In the genomic region with DNA sequence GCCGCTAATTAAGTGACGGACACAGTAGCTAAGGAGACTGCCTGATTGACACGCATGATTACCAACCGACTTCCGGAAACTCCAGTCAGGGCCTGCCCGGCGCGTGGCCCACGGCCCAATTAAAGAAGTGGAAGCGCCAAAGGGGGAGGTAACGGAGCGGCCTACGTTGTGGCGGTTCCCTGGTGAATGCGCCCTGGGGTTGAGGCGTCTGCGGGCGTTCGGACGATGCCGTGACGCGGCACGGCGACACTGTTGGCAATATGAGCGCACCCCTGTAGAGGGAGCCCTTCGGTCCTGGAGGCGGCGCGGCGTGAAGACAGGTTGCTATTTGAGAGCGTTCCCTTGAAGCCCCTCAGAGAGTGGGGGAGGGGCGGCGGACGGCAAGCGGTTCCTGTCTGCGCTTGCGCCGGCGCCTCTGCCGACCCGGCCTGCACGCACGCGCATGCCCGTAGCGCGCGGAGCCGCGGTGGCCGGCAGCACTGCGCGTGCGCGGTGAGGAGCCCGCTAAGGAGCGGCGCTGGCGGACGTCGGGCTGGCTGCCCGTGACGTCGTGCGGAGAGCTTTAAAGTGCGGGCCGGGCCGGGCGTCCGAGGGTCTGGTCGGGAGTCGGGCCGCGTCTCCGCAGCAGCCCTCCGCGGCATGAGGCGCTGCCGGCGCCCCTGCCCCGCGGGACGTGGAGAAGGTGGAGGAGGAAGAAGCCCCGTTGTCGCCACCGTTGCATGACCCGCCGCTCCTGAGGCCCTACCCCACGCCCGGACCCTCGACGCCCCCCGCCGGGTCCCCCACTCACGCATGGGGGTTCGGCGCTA, we compare ENCODE assay signal across 8 cellular contexts. TPM values are rescaled to one million over a fixed set of nuclear protein-coding genes. Genes with fewer than 3 reads are reported as not detected.
DNase-seq lines count a peak whose midpoint lies in the region; ATAC-seq lines count a peak whose summit lies in the region.

TSS of gene ALKBH5 (plus strand) at position 495 of the 809 bp plus-strand sequence. CDS start 416 bp downstream, outside the sequence.

- CTCF ChIA-PET in activated CD8-positive, alpha-beta memory T cell treated with anti-CD3 and anti-CD28 coated beads, Interleukin-2, amount 10 ng/mL, durations not matched to agents 7 days and 5 days (lab: Charles Lee): interaction anchor here (0.9 to 2.8 kb wide), 6 partner anchors 8 to 1004 kb away, joined by 3 to 8 read pairs (median 4); no protein-coding TSS in a partner anchor

- peaks cover 28% of the 10 kb centered on the region for H3K36me3 ChIP-seq in HUES48 (ENCODE audit: control insufficient read depth, insufficient read depth, low read length)
- H3K36me3 ChIP-seq in NT2/D1 (ENCODE audit: insufficient read depth, insufficient read length, low read length): peaks cover 32% of the 10 kb centered on the region
- H3K36me3 ChIP-seq in endocrine pancreas (ENCODE audit: control insufficient read depth, insufficient read depth, low read length): peaks cover 1% of the 10 kb centered on the region
- peaks cover 9 to 13% of the 10 kb centered on the region in 2 experiments for H3K36me3 ChIP-seq in mesenchymal stem cell (ENCODE audit: control insufficient read depth in 1 of 2, insufficient read depth in 2 of 2, low read depth in 1 of 2, low read length in 2 of 2)

- H4K8ac ChIP-seq in mesenchymal stem cell (ENCODE audit: low read length): peak within 1 kb of the TSS; percentile 96

- H3K4me3 Mint-ChIP-seq in activated CD8-positive, alpha-beta memory T cell treated with anti-CD3 and anti-CD28 coated beads, Interleukin-2, amount 10 ng/mL, durations not matched to agents 7 days and 5 days: peak within 1 kb of the TSS; percentile 90

- H3K27me3 ChIP-seq in HUES48 (ENCODE audit: control insufficient read depth, insufficient read depth, low read length) (no peaks in the 10 kb centered on the region), NT2/D1 (ENCODE audit: insufficient read depth, insufficient read length) (no peaks in the 10 kb centered on the region), endocrine pancreas (ENCODE audit: control insufficient read depth, insufficient read depth, low read length) (no peaks in the 10 kb centered on the region), mesenchymal stem cell (ENCODE audit: control insufficient read depth in 1 of 2, insufficient read depth in 1 of 2, low read length in 2 of 2) (no peaks in the 10 kb centered on the region)

- ATAC-seq in GM21390 (IDR thresholded peaks at IDR 0.05; ENCODE audit: unreplicated experiment): peak; percentile 70
- ATAC-seq in activated CD8-positive, alpha-beta memory T cell treated with anti-CD3 and anti-CD28 coated beads, Interleukin-2, amount 10 ng/mL, durations not matched to agents 7 days and 5 days: peak; percentile 87

- peak within 1 kb of the TSS; percentile 100 for H3K27ac ChIP-seq in HUES48 (ENCODE audit: low read depth, low read length)
- peak within 1 kb of the TSS; percentile 99 for H3K27ac ChIP-seq in mesenchymal stem cell (ENCODE audit: low read length, poor library complexity, severe bottlenecking)

- peak within 1 kb of the TSS; percentile 98 for H2BK5ac ChIP-seq in mesenchymal stem cell (ENCODE audit: low read depth, low read length, poor library complexity, severe bottlenecking)

- H3K27ac Mint-ChIP-seq in activated CD8-positive, alpha-beta memory T cell treated with anti-CD3 and anti-CD28 coated beads, Interleukin-2, amount 10 ng/mL, durations not matched to agents 7 days and 5 days: peak within 1 kb of the TSS; percentile 97

- H3K4me1 ChIP-seq in HUES48 (ENCODE audit: control insufficient read depth, insufficient read depth, low read length) (peaks cover 25% of the 10 kb centered on the region), NT2/D1 (ENCODE audit: insufficient read depth, insufficient read length) (peaks cover 5% of the 10 kb centered on the region), endocrine pancreas (ENCODE audit: control insufficient read depth, insufficient read depth, low read length) (peaks cover 6% of the 10 kb centered on the region), mesenchymal stem cell (ENCODE audit: control insufficient read depth, insufficient read depth, low read depth, low read length) (peaks cover 31% of the 10 kb centered on the region)

- peak within 1 kb of the TSS; percentile 87 for H2AFZ ChIP-seq in mesenchymal stem cell (ENCODE audit: low read depth, low read length)

- H3K4ac ChIP-seq in mesenchymal stem cell (ENCODE audit: low read depth in 1 of 2, low read length in 2 of 2): peak within 1 kb of the TSS; percentile 84 to 97

- H3K9me3 Mint-ChIP-seq in activated CD8-positive, alpha-beta memory T cell treated with anti-CD3 and anti-CD28 coated beads, Interleukin-2, amount 10 ng/mL, durations not matched to agents 7 days and 5 days (ENCODE audit: low read depth): no peaks in the 10 kb centered on the region

- no peak within 1 kb of the TSS for H2AK5ac ChIP-seq in mesenchymal stem cell (ENCODE audit: low read length, severe bottlenecking)

- H2BK15ac ChIP-seq in mesenchymal stem cell (ENCODE audit: low read depth, poor library complexity, severe bottlenecking): peak within 1 kb of the TSS; percentile 95

- H3K79me1 ChIP-seq in mesenchymal stem cell (replicated peaks; ENCODE audit: low read length, poor library complexity, severe bottlenecking): peaks cover 2% of the 10 kb centered on the region

- H2BK120ac ChIP-seq in mesenchymal stem cell (ENCODE audit: low read depth, low read length): peak within 1 kb of the TSS; percentile 96

- H3K14ac ChIP-seq in mesenchymal stem cell (ENCODE audit: low read length in 2 of 2): peak within 1 kb of the TSS in 1 of 2 experiments; percentile 88

- H3K9me3 ChIP-seq in HUES48 (ENCODE audit: control insufficient read depth, insufficient read depth, low read length) (no peaks in the 10 kb centered on the region), NT2/D1 (ENCODE audit: insufficient read depth, low read length) (no peaks in the 10 kb centered on the region), endocrine pancreas (ENCODE audit: control insufficient read depth, low read length) (no peaks in the 10 kb centered on the region), mesenchymal stem cell (ENCODE audit: control insufficient read depth, low read length) (no peaks in the 10 kb centered on the region)

- H3K23ac ChIP-seq in mesenchymal stem cell (ENCODE audit: low read length in 2 of 2): peak within 1 kb of the TSS in 1 of 2 experiments; percentile 95

- DNase-seq in D341Med (ENCODE audit: low spot score) (peak; percentile 97), NT2/D1 (ENCODE audit: low read depth, low spot score) (peak; percentile 95), mesenchymal stem cell (peak; percentile 100)
- DNase-seq in activated CD8-positive, alpha-beta memory T cell treated with anti-CD3 and anti-CD28 coated beads, Interleukin-2, amount 10 ng/mL, durations not matched to agents 7 days and 5 days: peak; percentile 99
- DNase-seq in stimulated activated CD8-positive, alpha-beta memory T cell treated with anti-CD3 and anti-CD28 coated beads, Interleukin-12 subunit alpha, Interleukin-12 subunit beta, amount 100 ng/mL, for 4 hours (ENCODE audit: low read depth): peak; percentile 97

- peak within 1 kb of the TSS; percentile 98 for H4K91ac ChIP-seq in mesenchymal stem cell (ENCODE audit: low read length)

- no peaks in the 10 kb centered on the region for H3K27me3 Mint-ChIP-seq in activated CD8-positive, alpha-beta memory T cell treated with anti-CD3 and anti-CD28 coated beads, Interleukin-2, amount 10 ng/mL, durations not matched to agents 7 days and 5 days

- H3K18ac ChIP-seq in mesenchymal stem cell (ENCODE audit: low read depth in 1 of 2, low read length in 2 of 2): peak within 1 kb of the TSS; percentile 93 to 100

- peaks cover 41% of the 10 kb centered on the region for H3K36me3 Mint-ChIP-seq in activated CD8-positive, alpha-beta memory T cell treated with anti-CD3 and anti-CD28 coated beads, Interleukin-2, amount 10 ng/mL, durations not matched to agents 7 days and 5 days

- H3K4me1 Mint-ChIP-seq in activated CD8-positive, alpha-beta memory T cell treated with anti-CD3 and anti-CD28 coated beads, Interleukin-2, amount 10 ng/mL, durations not matched to agents 7 days and 5 days: peaks cover 47% of the 10 kb centered on the region

- H2BK12ac ChIP-seq in mesenchymal stem cell (ENCODE audit: low read length in 2 of 2): peak within 1 kb of the TSS; percentile 49 to 92

- H3K4me3 ChIP-seq in HUES48 (ENCODE audit: low read depth, low read length) (peak within 1 kb of the TSS; percentile 71), NT2/D1 (ENCODE audit: insufficient read length, low read depth) (peak within 1 kb of the TSS; percentile 68), endocrine pancreas (ENCODE audit: control insufficient read depth, insufficient read depth, low read length) (peak within 1 kb of the TSS; percentile 92), mesenchymal stem cell (ENCODE audit: insufficient read depth in 1 of 2, low read depth in 1 of 2, low read length in 2 of 2) (peak within 1 kb of the TSS; percentile 89 to 90)

- 1% methylated on average over 52 of the region's 98 CpGs for whole genome bisulfite sequencing in mesenchymal stem cell

- H3K9ac ChIP-seq in HUES48 (ENCODE audit: low read depth, low read length) (peak within 1 kb of the TSS; percentile 91), NT2/D1 (ENCODE audit: insufficient read length, low read depth) (peak within 1 kb of the TSS; percentile 89), endocrine pancreas (ENCODE audit: control insufficient read depth, insufficient read depth, low read length) (peak within 1 kb of the TSS; percentile 95), mesenchymal stem cell (ENCODE audit: low read length) (peak within 1 kb of the TSS; percentile 96)

- peak within 1 kb of the TSS; percentile 95 for H3K4me2 ChIP-seq in mesenchymal stem cell (ENCODE audit: low read length, poor library complexity, severe bottlenecking)

RNA-seq across cellular contexts. Expression of gene ALKBH5, which starts in this region (rescaled TPM):
- 100 to 1,000 TPM; 111 to 126 TPM for total RNA-seq in activated CD8-positive, alpha-beta memory T cell treated with anti-CD3 and anti-CD28 coated beads, Interleukin-2, amount 10 ng/mL, durations not matched to agents 7 days and 5 days
- polyA plus RNA-seq in mesenchymal stem cell (2013, experiment 1 of 2): 51.3 TPM
- 51.2 TPM for polyA plus RNA-seq in mesenchymal stem cell (2013, experiment 2 of 2)

Comparison
In these comparisons a context has a peak if more than half of its experiments do, and no peak if none do; other contexts are left out.
1. Peak in every context shown above with its lines: DNase-seq, ATAC-seq, H3K4me3 ChIP-seq and H3K27ac ChIP-seq.